In the genomic region with DNA sequence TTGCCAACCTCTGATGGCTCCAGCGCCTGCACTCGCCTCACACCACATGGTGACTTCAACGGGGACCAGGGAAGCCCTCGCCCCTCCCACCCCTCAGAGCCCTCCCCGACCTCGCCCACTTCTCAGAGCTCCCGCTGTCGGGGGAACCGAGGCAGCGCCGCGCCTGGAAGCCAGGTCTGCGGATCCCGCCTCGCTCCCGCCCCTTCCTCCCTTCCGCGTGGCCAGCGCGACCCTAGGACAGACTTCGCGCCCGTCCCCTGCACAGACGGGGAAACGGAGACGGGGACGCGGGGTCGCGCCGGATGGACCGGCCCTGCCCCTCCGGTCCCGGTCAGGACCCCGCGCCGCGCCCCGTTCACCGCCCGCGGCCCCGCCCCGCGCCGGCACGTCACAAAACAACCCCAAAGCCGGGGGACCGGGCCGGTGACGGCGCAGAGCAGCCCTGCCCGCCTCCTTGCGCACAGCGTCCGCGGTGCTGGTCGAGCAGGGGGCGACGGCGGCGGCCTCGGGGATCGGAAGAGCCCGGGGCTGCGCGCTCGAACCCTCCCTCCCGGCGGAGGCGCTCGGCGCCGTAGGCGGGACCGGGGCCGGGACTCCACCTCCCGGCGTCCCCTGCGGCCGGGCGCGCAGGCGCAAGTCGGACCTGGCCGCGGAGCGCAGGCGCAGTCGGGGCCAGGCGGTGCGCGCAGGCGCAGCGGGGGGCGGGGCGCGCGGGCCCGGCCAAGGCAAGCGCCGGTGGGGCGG, we compare ENCODE assay signal across 8 cellular contexts. TPM values are rescaled to one million over a fixed set of nuclear protein-coding genes. Genes with fewer than 3 reads are reported as not detected.
DNase-seq lines count a peak whose midpoint lies in the region; ATAC-seq and TF ChIP-seq lines count a peak whose summit lies in the region.

No MANE protein-coding gene starts in this region.

- H3K9ac ChIP-seq in neural progenitor cell (no peak overlapping the region), stomach smooth muscle (ENCODE audit: low read length in 2 of 2) (peak overlapping the region; percentile 68 to 76)

- H3K79me2 ChIP-seq in neural progenitor cell (ENCODE audit: low read depth): peaks cover 35% of the 10 kb centered on the region

- H3K36me3 Mint-ChIP-seq in neural progenitor cell: peaks cover 3% of the 10 kb centered on the region

- H3F3A ChIP-seq in neural progenitor cell (ENCODE audit: low read depth): peaks cover 28% of the 10 kb centered on the region

- peak overlapping the region; percentile 84 for H3K4me3 ChIP-seq in RWPE2 (ENCODE audit: severe bottlenecking)
- H3K4me3 ChIP-seq in foreskin fibroblast (ENCODE audit: low read depth in 1 of 2, low read length in 2 of 2): peak overlapping the region; percentile 65 to 66
- H3K4me3 ChIP-seq in neural progenitor cell: peak overlapping the region; percentile 99
- peak overlapping the region; percentile 60 to 88 for H3K4me3 ChIP-seq in stomach smooth muscle (ENCODE audit: low read length in 2 of 2)

- peak overlapping the region; percentile 88 for H3K4me3 Mint-ChIP-seq in neural progenitor cell

- H3K4me1 Mint-ChIP-seq in neural progenitor cell: peaks cover 32% of the 10 kb centered on the region

- H3K27ac ChIP-seq in RWPE2 (ENCODE audit: poor library complexity, severe bottlenecking): peak overlapping the region; percentile 69
- peak overlapping the region; percentile 88 for H3K27ac ChIP-seq in neural progenitor cell
- peak overlapping the region; percentile 76 for H3K27ac ChIP-seq in stomach smooth muscle (ENCODE audit: low read length)

- in situ Hi-C loops in KBM-7 (cut with MboI; ENCODE audit: low pct_unique_long_range_greater_than_20kb, low sequenced_read_pairs): no loop called here

- H3K9me3 ChIP-seq in RWPE2 (ENCODE audit: severe bottlenecking): no peaks in the 10 kb centered on the region
- H3K9me3 ChIP-seq in neural progenitor cell (ENCODE audit: low read depth): no peaks in the 10 kb centered on the region
- no peaks in the 10 kb centered on the region for H3K9me3 ChIP-seq in stomach smooth muscle (ENCODE audit: control insufficient read depth in 2 of 2, low read length in 2 of 2)

- ATAC-seq in GM21619 (IDR thresholded peaks at IDR 0.05; ENCODE audit: unreplicated experiment): peak; percentile 58
- ATAC-seq in RWPE2 (ENCODE audit: low read depth): peak; percentile 49

- H3K27me3 ChIP-seq in RWPE2 (ENCODE audit: insufficient read depth, poor library complexity, severe bottlenecking): no peaks in the 10 kb centered on the region
- peaks cover 2% of the 10 kb centered on the region for H3K27me3 ChIP-seq in neural progenitor cell
- peaks cover 0 to 2% of the 10 kb centered on the region in 2 donors for H3K27me3 ChIP-seq in stomach smooth muscle (ENCODE audit: control insufficient read depth in 1 of 2, insufficient read depth in 2 of 2, low read length in 2 of 2)

- H3K4me2 ChIP-seq in neural progenitor cell: peak overlapping the region; percentile 77

- no peak overlapping the region for H3K27ac Mint-ChIP-seq in neural progenitor cell

- H3K9me3 Mint-ChIP-seq in neural progenitor cell: peaks cover 3% of the 10 kb centered on the region

- H2AFZ ChIP-seq in neural progenitor cell (replicated peaks): peak overlapping the region; percentile 99

- H3K4me1 ChIP-seq in RWPE2 (ENCODE audit: insufficient read depth, poor library complexity, severe bottlenecking) (no peaks in the 10 kb centered on the region), neural progenitor cell (peaks cover 13% of the 10 kb centered on the region), stomach smooth muscle (ENCODE audit: control insufficient read depth, insufficient read depth, low read length) (peaks cover 38% of the 10 kb centered on the region)

- H3K36me3 ChIP-seq in RWPE2 (ENCODE audit: low read depth) (peaks cover 2% of the 10 kb centered on the region), neural progenitor cell (no peaks in the 10 kb centered on the region), stomach smooth muscle (ENCODE audit: control insufficient read depth in 2 of 2, insufficient read depth in 2 of 2, low read length in 2 of 2) (peaks cover under 1 to 9% of the 10 kb centered on the region in 2 donors)

- TF ChIP-seq CTCF in RWPE2 (IDR thresholded peaks at IDR 0.05; ENCODE audit: poor library complexity, severe bottlenecking): no peak
- no peak for TF ChIP-seq CTCF in foreskin fibroblast (IDR thresholded peaks at IDR 0.05; ENCODE audit: low read depth, low read length)
- TF ChIP-seq CTCF in neural progenitor cell (IDR thresholded peaks at IDR 0.05): peak; percentile 18

- peaks cover 4% of the 10 kb centered on the region for H3K27me3 Mint-ChIP-seq in neural progenitor cell (ENCODE audit: insufficient read depth, low read depth)

- DNase-seq in DMS53 (lab: John Stamatoyannopoulos, UW) (peak; percentile 91), KBM-7 (peak; percentile 78), RWPE2 (ENCODE audit: low spot score) (no peak), activated gamma-delta T cell (lab: John Stamatoyannopoulos, UW) (peak; percentile 80), foreskin fibroblast (peak; percentile 77 to 94), neural progenitor cell (ENCODE audit: low spot score) (peak; percentile 97)

- H4K20me1 ChIP-seq in neural progenitor cell (ENCODE audit: low read depth): peaks cover 38% of the 10 kb centered on the region

RNA-seq across cellular contexts. Expression of a gene that starts 0.4 kb away (rescaled TPM):
- 42.5 and 92.6 TPM in 2 replicates for total RNA-seq in neural progenitor cell (ENCODE audit: low replicate concordance)

RNA-seq across cellular contexts. Expression of a gene that starts 12.7 kb away (rescaled TPM):
- total RNA-seq in neural progenitor cell (ENCODE audit: low replicate concordance): not detected in 2 replicates

RNA-seq across cellular contexts. Expression of a gene that starts 23.9 kb away (rescaled TPM):
- 9.4 and 31.1 TPM in 2 replicates for total RNA-seq in neural progenitor cell (ENCODE audit: low replicate concordance)

RNA-seq across cellular contexts. Expression of a gene that starts 34.9 kb away (rescaled TPM):
- total RNA-seq in neural progenitor cell (ENCODE audit: low replicate concordance): 0.09 TPM in 1 of 2 replicates, not detected in the other

RNA-seq across cellular contexts. Expression of a gene that starts 41.2 kb away (rescaled TPM):
- total RNA-seq in neural progenitor cell (ENCODE audit: low replicate concordance): 330 and 913 TPM in 2 replicates
